ENCODE assay signal across 8 cellular contexts in the genomic region with DNA sequence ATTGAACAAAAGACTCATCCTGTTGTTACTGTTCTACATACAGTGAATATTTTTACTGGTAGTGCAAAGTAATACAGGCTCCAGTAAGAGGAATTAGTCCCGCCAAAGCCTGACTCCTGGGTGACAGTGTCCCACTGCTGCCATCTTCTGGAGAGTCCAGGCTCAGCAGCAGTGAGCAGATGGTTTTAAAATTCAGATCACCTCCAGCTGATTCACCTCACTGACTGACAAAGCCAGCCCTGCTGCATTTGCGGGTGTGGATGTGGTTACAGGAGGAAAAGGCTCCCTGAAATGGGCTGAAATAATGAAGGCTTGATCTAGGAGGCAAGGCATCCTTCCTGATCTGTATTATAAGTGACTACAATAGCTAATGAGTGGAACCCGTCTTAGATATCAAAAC. TPM values are rescaled to one million over a fixed set of nuclear protein-coding genes. Genes with fewer than 3 reads are reported as not detected.
DNase-seq lines count a peak whose midpoint lies in the region; ATAC-seq, FAIRE-seq and TF ChIP-seq lines count a peak whose summit lies in the region.

No MANE protein-coding gene starts in this region.

- intact Hi-C loops in right cardiac atrium (cut with DNase I) (no loop called here), sigmoid colon (cut with DNase I) (loop anchor here (5.0 kb wide), 1 partner anchor 107 kb away; no protein-coding TSS in a partner anchor)

- peak; percentile 95 for TF ChIP-seq CTCF in astrocyte (IDR thresholded peaks at IDR 0.05; ENCODE audit: insufficient read depth, low read depth, low read length)
- peak in 3 of 4 experiments; percentile 42 to 69 (median 50) for TF ChIP-seq CTCF in sigmoid colon (IDR thresholded peaks at IDR 0.05)

- H3K36me3 ChIP-seq in H7 (replicated peaks; ENCODE audit: control insufficient read depth, insufficient read depth, low read length), result no peaks in the 10 kb centered on the region
- no peaks in the 10 kb centered on the region for H3K36me3 ChIP-seq in astrocyte (ENCODE audit: insufficient read depth, low read length)
- no peaks in the 10 kb centered on the region for H3K36me3 ChIP-seq in sigmoid colon

- peaks cover 4% of the 10 kb centered on the region for H3K4me1 ChIP-seq in astrocyte (ENCODE audit: insufficient read depth, low read length)
- H3K4me1 ChIP-seq in right cardiac atrium (ENCODE audit: control insufficient read depth, insufficient read depth, low read length), result no peaks in the 10 kb centered on the region
- no peaks in the 10 kb centered on the region for H3K4me1 ChIP-seq in sigmoid colon

- WGBS in right cardiac atrium, result 25% methylated on average over 3 of the region's 3 CpGs
- 25 to 29% methylated on average over 3 of the region's 3 CpGs for WGBS in sigmoid colon, 2 donors

- H3K4me3 Mint-ChIP-seq in astrocyte (ENCODE audit: unreplicated experiment), result no peak overlapping the region

- H3K9me3 Mint-ChIP-seq in astrocyte (ENCODE audit: unreplicated experiment), result no peaks in the 10 kb centered on the region

- H3K79me2 ChIP-seq in astrocyte (ENCODE audit: insufficient read depth, low read length), result no peaks in the 10 kb centered on the region

- H2AFZ ChIP-seq in astrocyte (ENCODE audit: low read depth, low read length), result no peak overlapping the region

- H4K20me1 ChIP-seq in astrocyte (ENCODE audit: insufficient read depth, low read length), result no peaks in the 10 kb centered on the region

- DNase-seq in EH (ENCODE audit: low read depth) (peak; percentile 72), H7 (peak; percentile 79), NCI-H128 (lab: John Stamatoyannopoulos, UW; ENCODE audit: unreplicated experiment) (peak; percentile 48), SW480 (ENCODE audit: low spot score) (peak; percentile 81), astrocyte (ENCODE audit: low read depth) (peak; percentile 41), right cardiac atrium (peak; percentile 47 to 78 (median 61)), sigmoid colon (peak; percentile 75)

- no peak overlapping the region for H3K9ac ChIP-seq in astrocyte (ENCODE audit: low read length)

- H3K36me3 Mint-ChIP-seq in astrocyte (ENCODE audit: low read depth, unreplicated experiment), result no peaks in the 10 kb centered on the region

- no peak overlapping the region for H3K4me3 ChIP-seq in H7 (ENCODE audit: insufficient read depth, low read depth, low read length)
- no peak overlapping the region for H3K4me3 ChIP-seq in astrocyte (ENCODE audit: insufficient read depth, low read depth, low read length)
- H3K4me3 ChIP-seq in right cardiac atrium (ENCODE audit: low read length), result no peak overlapping the region
- no peak overlapping the region for H3K4me3 ChIP-seq in sigmoid colon

- TF ChIP-seq POLR2A in sigmoid colon (IDR thresholded peaks at IDR 0.05), result no peak

- H3K27me3 ChIP-seq in H7 (ENCODE audit: control insufficient read depth, insufficient read depth, low read length) (no peaks in the 10 kb centered on the region), astrocyte (ENCODE audit: insufficient read depth, low read length) (peaks cover 4% of the 10 kb centered on the region), right cardiac atrium (ENCODE audit: control insufficient read depth, insufficient read depth) (no peaks in the 10 kb centered on the region), sigmoid colon (peaks cover 0 to 4% (median 0%) of the 10 kb centered on the region in 3 donors)

- ATAC-seq in right cardiac atrium, result peak; percentile 67 to 71
- ATAC-seq in GM19324 (IDR thresholded peaks at IDR 0.05; ENCODE audit: low FRiP score, unreplicated experiment), result no peak

- H3K9me3 ChIP-seq in astrocyte (ENCODE audit: insufficient read depth, low read depth, low read length) (no peaks in the 10 kb centered on the region), right cardiac atrium (ENCODE audit: control insufficient read depth, low read length) (no peaks in the 10 kb centered on the region), sigmoid colon (no peaks in the 10 kb centered on the region)

- peak overlapping the region; percentile 18 for H3K27ac Mint-ChIP-seq in astrocyte (ENCODE audit: unreplicated experiment)

- no peak for TF ChIP-seq EP300 in sigmoid colon (IDR thresholded peaks at IDR 0.05)

- H3K4me2 ChIP-seq in astrocyte (ENCODE audit: low read length), result no peak overlapping the region

- FAIRE-seq in astrocyte (lab: Jason Lieb, UNC), result peak; percentile 62

- H3K27me3 Mint-ChIP-seq in astrocyte (ENCODE audit: low read depth, unreplicated experiment), result no peaks in the 10 kb centered on the region

- H3K27ac ChIP-seq in astrocyte (ENCODE audit: low read depth, low read length) (no peak overlapping the region), right cardiac atrium (ENCODE audit: low read length) (no peak overlapping the region), sigmoid colon (no peak overlapping the region)

- H3K4me1 Mint-ChIP-seq in astrocyte (ENCODE audit: low read depth, unreplicated experiment), result peaks cover 11% of the 10 kb centered on the region

RNA-seq across cellular contexts. Expression of gene PABPC3, which starts 18.3 kb away (rescaled TPM):
- 0.03 and 0.04 TPM in 2 replicates for total RNA-seq in H7 (2014; rRNA removed; shearing (Covaris generic))
- total RNA-seq in astrocyte, result 0.17 and 0.45 TPM in 2 replicates
- under 1 TPM; 0.09 to 0.14 (median 0.10) TPM for total RNA-seq in right cardiac atrium
- polyA plus RNA-seq in right cardiac atrium, result 0.05 TPM
- under 1 TPM in 2 of 4 donors, not detected in 2; under 0.01 to 0.16 TPM for total RNA-seq in sigmoid colon
- polyA plus RNA-seq in sigmoid colon, result under 1 TPM in 1 of 3 donors, not detected in 2; 0.10 TPM

RNA-seq across cellular contexts. Expression of gene AMER2, which starts 57.9 kb away (rescaled TPM):
- 0.15 and 0.17 TPM in 2 replicates for total RNA-seq in H7 (2014; rRNA removed; shearing (Covaris generic))
- total RNA-seq in astrocyte (0.02 TPM in 1 of 2 replicates, not detected in the other), right cardiac atrium (not detected), sigmoid colon (1 to 10 TPM in 3 of 4 donors, under 1 TPM in 1; 0.49 to 2.4 (median 1.3) TPM)
- polyA plus RNA-seq in right cardiac atrium (not detected), sigmoid colon (under 1 TPM in 1 of 3 donors, not detected in 2; 0.09 TPM)
